Comparison of ENCODE assay signal across 14 cellular contexts in genomic region chr22:32830473-32830872, GRCh38. TPM values are rescaled to one million over a fixed set of nuclear protein-coding genes. Genes with fewer than 3 reads are reported as not detected.
DNase-seq lines count a peak whose midpoint lies in the region; ATAC-seq, FAIRE-seq and TF ChIP-seq lines count a peak whose summit lies in the region.
"Had no signal": no experiment of that assay in that cellular context is flagged by ENCODE, and none has a peak within 500 bp of the region (broad histone marks: within the 10 kb centered on the region; RNA-seq: fewer than 3 reads in every experiment).

No MANE protein-coding gene starts in this region.

- no peak overlapping the region for H3K4me2 ChIP-seq in endothelial cell of umbilical vein (ENCODE audit: insufficient read depth, low read length)
- H3K4me2 ChIP-seq in HepG2 (ENCODE audit: low read depth, low read length): no peak overlapping the region

- H3K27me3 ChIP-seq in H7 (ENCODE audit: control insufficient read depth, insufficient read depth, low read length) (no peaks in the 10 kb centered on the region), endothelial cell of umbilical vein (ENCODE audit: control insufficient read depth in 2 of 2, insufficient read depth in 2 of 2, low read length in 2 of 2) (no peaks in the 10 kb centered on the region), HepG2 (ENCODE audit: control insufficient read depth in 1 of 2, insufficient read depth in 2 of 2, low read length in 2 of 2) (no peaks in the 10 kb centered on the region), sigmoid colon (no peaks in the 10 kb centered on the region)
- H3K27me3 ChIP-seq: SJSA1 had no signal

- H3K9me3 ChIP-seq in endothelial cell of umbilical vein (replicated peaks; ENCODE audit: control insufficient read depth, insufficient read depth, low read length): no peaks in the 10 kb centered on the region
- no peaks in the 10 kb centered on the region for H3K9me3 ChIP-seq in HepG2 (ENCODE audit: low read length)
- H3K9me3 ChIP-seq in sigmoid colon: no peaks in the 10 kb centered on the region
- H3K9me3 ChIP-seq: SJSA1 had no signal

- in situ Hi-C loops in HepG2 (cut with HindIII; ENCODE audit: extremely low pct_ligation_motif_present, low pct_unique_long_range_greater_than_20kb): loop anchor here (25.0 kb wide), 1 partner anchor 157 kb away; no protein-coding TSS in a partner anchor

- TF ChIP-seq CTCF in endothelial cell of umbilical vein (IDR thresholded peaks at IDR 0.05; ENCODE audit: extremely low read depth in 1 of 2, insufficient read depth in 1 of 2, low read depth in 1 of 2, low read length in 2 of 2): no peak
- no peak for TF ChIP-seq CTCF in HepG2 (CRISPR knock-in tag; IDR thresholded peaks at IDR 0.05)
- no peak for TF ChIP-seq CTCF in sigmoid colon (IDR thresholded peaks at IDR 0.05)
- no peak for TF ChIP-seq CTCF in RWPE1 (conservative IDR thresholded peaks at IDR 0.05; ENCODE audit: low read depth)

- TF ChIP-seq POLR2A in endothelial cell of umbilical vein (IDR thresholded peaks at IDR 0.05; ENCODE audit: low read depth, low read length) (no peak), HepG2 (IDR thresholded peaks at IDR 0.05; ENCODE audit: insufficient read depth in 1 of 2, low read depth in 2 of 2, low read length in 2 of 2) (no peak), sigmoid colon (IDR thresholded peaks at IDR 0.05) (no peak)

- BruUV-seq in endothelial cell of umbilical vein (replicated peaks; lab: Mats Ljungman, UMichigan) (no TSS peak), HepG2 (replicated peaks; lab: Mats Ljungman, UMichigan) (no TSS peak)

- WGBS in HepG2 (ENCODE audit: low lambda C conversion rate): 95% methylated on average over 11 of the region's 11 CpGs
- 88 to 89% methylated on average over 11 of the region's 11 CpGs for WGBS in sigmoid colon, 2 donors

- H4K20me1 ChIP-seq in endothelial cell of umbilical vein (replicated peaks; ENCODE audit: control insufficient read depth, extremely low read depth, insufficient read depth, low read length) (no peaks in the 10 kb centered on the region), HepG2 (ENCODE audit: insufficient read depth, low read length) (peaks cover 6% of the 10 kb centered on the region)

- ATAC-seq in HepG2 (no peak), GM18511 (IDR thresholded peaks at IDR 0.05; ENCODE audit: unreplicated experiment) (no peak)

- H3K4me3 ChIP-seq in H7 (ENCODE audit: insufficient read depth, low read depth, low read length) (no peak overlapping the region), endothelial cell of umbilical vein (replicated peaks in 1 of 3; ENCODE audit: insufficient read depth in 1 of 3, low read depth in 1 of 3, low read length in 3 of 3) (no peak overlapping the region), HepG2 (replicated peaks in 1 of 3; ENCODE audit: insufficient read depth in 1 of 3, low read depth in 2 of 3, low read length in 3 of 3) (no peak overlapping the region), sigmoid colon (no peak overlapping the region)
- H3K4me3 ChIP-seq: SJSA1 had no signal

- TF ChIP-seq EP300 in HepG2 (IDR thresholded peaks at IDR 0.05; ENCODE audit: low read depth in 2 of 2, low read length in 2 of 2): no peak
- no peak for TF ChIP-seq EP300 in HepG2 (CRISPR knock-in tag; IDR thresholded peaks at IDR 0.05; ENCODE audit: borderline replicate concordance)
- no peak for TF ChIP-seq EP300 in sigmoid colon (IDR thresholded peaks at IDR 0.05)

- H3K79me2 ChIP-seq in endothelial cell of umbilical vein (ENCODE audit: control insufficient read depth, insufficient read depth, low read length): no peaks in the 10 kb centered on the region
- peaks cover 2% of the 10 kb centered on the region for H3K79me2 ChIP-seq in HepG2 (ENCODE audit: insufficient read depth, low read length)

- DNase-seq in H7 (peak; percentile 60), endothelial cell of umbilical vein (ENCODE audit: low read depth, low spot score) (peak; percentile 58), HepG2 (ENCODE audit: low spot score) (no peak), sigmoid colon (peak; percentile 74), glomerular visceral epithelial cell (ENCODE audit: extremely low spot score) (no peak), KG1 (lab: John Stamatoyannopoulos, UW) (no peak), RWPE1 (ENCODE audit: low spot score) (no peak)
- DNase-seq: activated naive CD4-positive, alpha-beta T cell; Karpas-422; NCI-H774 had no signal

- no peaks in the 10 kb centered on the region for H3K9me1 ChIP-seq in endothelial cell of umbilical vein (replicated peaks; ENCODE audit: control insufficient read depth, extremely low read depth, insufficient read depth, low read length)

- dilution Hi-C loops in endothelial cell of umbilical vein (cut with MboI; ENCODE audit: extremely low pct_ligation_motif_present, low sequenced_read_pairs): no loop called here

- H3K36me3 ChIP-seq in H7 (replicated peaks; ENCODE audit: control insufficient read depth, insufficient read depth, low read length) (no peaks in the 10 kb centered on the region), endothelial cell of umbilical vein (ENCODE audit: control insufficient read depth in 2 of 2, extremely low read depth in 1 of 2, insufficient read depth in 2 of 2, low read length in 2 of 2) (no peaks in the 10 kb centered on the region), HepG2 (replicated peaks in 1 of 2; ENCODE audit: control insufficient read depth in 1 of 2, insufficient read depth in 2 of 2, low read length in 2 of 2) (peaks cover 10 to 60% of the 10 kb centered on the region in 2 experiments), sigmoid colon (peaks cover 0 to 16% (median 2%) of the 10 kb centered on the region in 4 donors)
- H3K36me3 ChIP-seq: SJSA1 had no signal

- H2AFZ ChIP-seq in endothelial cell of umbilical vein (ENCODE audit: low read depth, low read length) (no peak overlapping the region), HepG2 (ENCODE audit: low read length) (no peak overlapping the region)

- TF ChIP-seq RAD21 in HepG2 (CRISPR knock-in tag; IDR thresholded peaks at IDR 0.05): no peak

- H3K27ac ChIP-seq in endothelial cell of umbilical vein (ENCODE audit: insufficient read depth, low read depth, low read length) (no peak overlapping the region), HepG2 (ENCODE audit: extremely low read length, insufficient read depth, low read length) (no peak overlapping the region), sigmoid colon (peak overlapping the region; percentile 3 to 80 (median 60)), RWPE1 (no peak overlapping the region)
- H3K27ac ChIP-seq: SJSA1 had no signal

- CTCF ChIA-PET in endothelial cell of umbilical vein (lab: Charles Lee) (interaction anchor here (1.6 kb wide), 1 partner anchor 301 kb away, joined by 3 read pairs; no protein-coding TSS in a partner anchor), HepG2 (lab: Yijun Ruan, JAX; ENCODE audit: low intra/inter-chr PET ratio, low total read pairs) (no interaction called here), RWPE1 (lab: Yijun Ruan, JAX) (no interaction called here)

- H3K4me1 ChIP-seq in endothelial cell of umbilical vein (ENCODE audit: control insufficient read depth, extremely low read depth, insufficient read depth, low read length) (peaks cover 4% of the 10 kb centered on the region), HepG2 (ENCODE audit: insufficient read depth, low read length) (no peaks in the 10 kb centered on the region), sigmoid colon (peaks cover 0 to 68% (median 63%) of the 10 kb centered on the region in 4 donors)
- H3K4me1 ChIP-seq: SJSA1 had no signal

- intact Hi-C loops in endothelial cell of umbilical vein (cut with micrococcal nuclease): loop anchor here (1.0 kb wide), 1 partner anchor 186 kb away; no protein-coding TSS in a partner anchor
- intact Hi-C loops in HepG2 (cut with micrococcal nuclease; ENCODE audit: unreplicated experiment): no loop called here
- intact Hi-C loops in sigmoid colon (cut with DNase I): no loop called here

- FAIRE-seq in endothelial cell of umbilical vein (lab: Jason Lieb, UNC): peak; percentile 24
- FAIRE-seq in HepG2 (lab: Jason Lieb, UNC): no peak
- FAIRE-seq: TTC549 had no signal

- POLR2A ChIA-PET in endothelial cell of umbilical vein (lab: Charles Lee): no interaction called here
- POLR2A ChIA-PET in HepG2 (lab: Yijun Ruan, JAX): no interaction called here
- POLR2A ChIA-PET in RWPE1 (lab: Yijun Ruan, JAX; ENCODE audit: low non-redundant PET): no interaction called here

- H3K9ac ChIP-seq in endothelial cell of umbilical vein (replicated peaks; ENCODE audit: extremely low read depth, insufficient read depth, low read length) (no peak overlapping the region), HepG2 (ENCODE audit: insufficient read depth, low read depth, low read length) (no peak overlapping the region)

RNA-seq across cellular contexts. Expression of gene TIMP3, which starts 29.0 kb away (rescaled TPM):
- total RNA-seq in H7 (2014; rRNA removed; shearing (Covaris generic)): 5.0 and 6.7 TPM in 2 replicates
- 2.0 and 8.7 TPM in 2 replicates for total RNA-seq in endothelial cell of umbilical vein
- polyA plus RNA-seq in endothelial cell of umbilical vein: 0.22 and 0.27 TPM in 2 replicates
- 0.18 TPM in 2 replicates for polyA plus RNA-seq in endothelial cell of umbilical vein (2011; cell fraction: cytosol; rRNA removed)
- 0.16 and 0.18 TPM in 2 replicates for polyA plus RNA-seq in endothelial cell of umbilical vein (2011; cell fraction: nucleus; rRNA removed)
- polyA plus RNA-seq in endothelial cell of umbilical vein (2012): 0.04 and 0.05 TPM in 2 replicates
- polyA minus RNA-seq in endothelial cell of umbilical vein: 0.22 and 0.53 TPM in 2 replicates
- polyA minus RNA-seq in endothelial cell of umbilical vein (2011; cell fraction: cytosol; rRNA and poly(A)+ RNA removed): 3.3 TPM
- polyA minus RNA-seq in endothelial cell of umbilical vein (2011; cell fraction: nucleus; rRNA and poly(A)+ RNA removed): 0.10 and 0.14 TPM in 2 replicates
- 28.7 and 57.3 TPM in 2 replicates for total RNA-seq in HepG2 (2016; rRNA removed; fragmentation: Illumina TruSeq; extraction: Trizol)
- total RNA-seq in HepG2 (2016; cell fraction: cytosol; rRNA removed; fragmentation: Illumina TruSeq; extraction: Trizol; ENCODE audit: low read depth): 5.1 and 5.6 TPM in 2 replicates
- total RNA-seq in HepG2 (2016; cell fraction: insoluble cytoplasmic fraction; rRNA removed; fragmentation: Illumina TruSeq; extraction: Trizol): 26.3 and 55.6 TPM in 2 replicates
- total RNA-seq in HepG2 (2016; cell fraction: membrane; rRNA removed; fragmentation: Illumina TruSeq; extraction: Trizol): 17.2 and 19.0 TPM in 2 replicates
- total RNA-seq in HepG2 (2016; cell fraction: nucleus; rRNA removed; fragmentation: Illumina TruSeq; extraction: Trizol): 55.3 and 66.5 TPM in 2 replicates
- polyA plus RNA-seq in HepG2 (2011; rRNA removed): 75.2 and 86.6 TPM in 2 replicates
- polyA plus RNA-seq in HepG2 (2011; cell fraction: cytosol; rRNA removed): 67.3 and 72.2 TPM in 2 replicates
- polyA plus RNA-seq in HepG2 (2011; cell fraction: nucleus; rRNA removed): 29.5 and 30.5 TPM in 2 replicates
- 89.9 and 107 TPM in 2 replicates for polyA plus RNA-seq in HepG2 (2012)
- 5.5 TPM in 2 replicates for polyA plus RNA-seq in HepG2 (2016; cell fraction: cytosol; fragmentation: Illumina TruSeq; extraction: Trizol; ENCODE audit: low read depth)
- polyA plus RNA-seq in HepG2 (2016; cell fraction: insoluble cytoplasmic fraction; fragmentation: Illumina TruSeq; extraction: Trizol; ENCODE audit: low read depth): 30.6 and 38.9 TPM in 2 replicates
- polyA plus RNA-seq in HepG2 (2016; cell fraction: membrane; fragmentation: Illumina TruSeq; extraction: Trizol; ENCODE audit: low read depth): 12.2 and 12.9 TPM in 2 replicates
- 90.8 and 96.2 TPM in 2 replicates for polyA plus RNA-seq in HepG2 (2016; cell fraction: nucleus; fragmentation: Illumina TruSeq; extraction: Trizol; ENCODE audit: insufficient read depth, low read depth)
- 7.2 and 107 TPM in 2 replicates for polyA minus RNA-seq in HepG2 (2011; rRNA and poly(A)+ RNA removed; ENCODE audit: low replicate concordance)
- polyA minus RNA-seq in HepG2 (2011; cell fraction: cytosol; rRNA and poly(A)+ RNA removed): 51.1 and 55.3 TPM in 2 replicates
- 20.5 and 25.0 TPM in 2 replicates for polyA minus RNA-seq in HepG2 (2011; cell fraction: nucleus; rRNA and poly(A)+ RNA removed)
- 100 to 1,000 TPM; 120 to 295 (median 205) TPM for total RNA-seq in sigmoid colon
- 10 to 100 TPM in 2 of 3 donors, 1 to 10 TPM in 1; 4.6 to 40.0 (median 10.2) TPM for polyA plus RNA-seq in sigmoid colon
- total RNA-seq: natural killer cell treated with Interleukin-12 subunit alpha and Interleukin-12 subunit beta and Interleukin-15 and Interleukin-18, amount 100 ng/mL, for 72 hours had no signal

Comparison
In these comparisons a context has a peak if more than half of its experiments do, and no peak if none do; other contexts are left out.
1. DNase-seq: peak in H7 (single experiment), endothelial cell of umbilical vein (single experiment) and sigmoid colon (single experiment); none in HepG2 (single experiment), glomerular visceral epithelial cell (single experiment), KG1 (single experiment) and RWPE1 (single experiment).
2. H3K27ac ChIP-seq: peak in sigmoid colon (4 of 4); none in endothelial cell of umbilical vein (single experiment), HepG2 (single experiment) and RWPE1 (single experiment).